5 cellular contexts compared by ENCODE assay signal in the genomic region with DNA sequence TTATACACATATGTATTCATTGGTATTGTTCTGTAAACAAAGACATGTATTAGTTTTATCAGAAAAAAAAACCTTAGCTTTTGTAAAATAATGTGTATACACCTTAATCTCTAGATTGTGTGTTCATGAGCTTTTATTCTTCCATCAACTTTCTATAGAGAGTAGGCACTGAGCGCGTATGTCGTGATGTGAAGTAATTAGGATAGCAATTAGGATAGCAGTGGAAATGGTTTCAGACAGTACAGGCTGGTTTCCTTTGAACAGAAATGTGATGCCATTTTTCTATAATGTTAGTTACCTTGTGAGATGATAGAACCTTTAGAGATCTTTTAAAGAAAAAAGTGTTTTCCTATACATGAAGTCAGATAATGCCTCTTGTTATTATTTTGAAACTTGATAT.
"Had no signal": no experiment of that assay in that cellular context is flagged by ENCODE, and none has a peak within 500 bp of the region (broad histone marks: within the 10 kb centered on the region; RNA-seq: fewer than 3 reads in every experiment).

No MANE protein-coding gene starts in this region.

- H2AFZ ChIP-seq: GM23338 had no signal

- H3K27ac Mint-ChIP-seq: GM23338, IgD-negative memory B cell had no signal

- H3K36me3 Mint-ChIP-seq: IgD-negative memory B cell had no signal

- H3K27me3 Mint-ChIP-seq: IgD-negative memory B cell had no signal

- H3K4me3 Mint-ChIP-seq: GM23338, H9, IgD-negative memory B cell had no signal

- H3K9me3 Mint-ChIP-seq: IgD-negative memory B cell had no signal

- H3K4me3 ChIP-seq: GM23338 had no signal

- H3K4me2 ChIP-seq: GM23338 had no signal

- H3K4me1 Mint-ChIP-seq: IgD-negative memory B cell had no signal

- H3K27ac ChIP-seq: HL-60 had no signal

- DNase-seq: H9, HCEC 1CT had no signal
